Comparison of ENCODE assay signal across 26 cellular contexts in the genomic region with DNA sequence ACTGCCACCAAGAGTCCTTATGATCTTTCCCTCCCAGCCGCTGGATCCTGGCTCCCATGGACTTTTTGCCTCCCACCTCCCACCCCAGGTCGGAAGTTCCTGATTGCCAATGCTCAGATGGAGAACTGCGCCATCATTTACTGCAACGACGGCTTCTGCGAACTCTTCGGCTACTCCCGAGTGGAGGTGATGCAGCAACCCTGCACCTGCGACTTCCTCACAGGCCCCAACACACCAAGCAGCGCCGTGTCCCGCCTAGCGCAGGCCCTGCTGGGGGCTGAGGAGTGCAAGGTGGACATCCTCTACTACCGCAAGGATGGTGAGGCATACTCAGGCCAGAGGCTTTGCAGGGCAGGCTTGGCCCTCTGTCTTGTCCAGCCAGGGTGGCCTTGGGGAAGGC. TPM values are rescaled to one million over a fixed set of nuclear protein-coding genes. Genes with fewer than 3 reads are reported as not detected.
DNase-seq lines count a peak whose midpoint lies in the region; ATAC-seq and TF ChIP-seq lines count a peak whose summit lies in the region.
"Had no signal": no experiment of that assay in that cellular context is flagged by ENCODE, and none has a peak within 500 bp of the region (broad histone marks: within the 10 kb centered on the region; RNA-seq: fewer than 3 reads in every experiment).

No MANE protein-coding gene starts in this region.

- H3K27me3 Mint-ChIP-seq in natural killer cell treated with Interleukin-12 subunit alpha and Interleukin-12 subunit beta and Interleukin-15 and Interleukin-18, amount 100 ng/mL, for 72 hours = peaks cover 26 to 30% of the 10 kb centered on the region in 2 donors
- H3K27me3 Mint-ChIP-seq in natural killer cell (ENCODE audit: low read depth in 2 of 2) = peaks cover 20 to 30% of the 10 kb centered on the region in 2 donors
- H3K27me3 Mint-ChIP-seq in activated T-helper 17 cell treated with anti-CD3 and anti-CD28 coated beads, Interleukin-2, amount 50 U/mL, for 72 hours = peaks cover 20% of the 10 kb centered on the region

- no peaks in the 10 kb centered on the region for H3K9me3 Mint-ChIP-seq in natural killer cell treated with Interleukin-12 subunit alpha and Interleukin-12 subunit beta and Interleukin-15 and Interleukin-18, amount 100 ng/mL, for 72 hours
- no peaks in the 10 kb centered on the region for H3K9me3 Mint-ChIP-seq in natural killer cell
- no peaks in the 10 kb centered on the region for H3K9me3 Mint-ChIP-seq in activated T-helper 17 cell treated with anti-CD3 and anti-CD28 coated beads, Interleukin-2, amount 50 U/mL, for 72 hours
- H3K9me3 Mint-ChIP-seq: activated naive CD8-positive, alpha-beta T cell treated with anti-CD3 and anti-CD28 coated beads, Interleukin-2, amount 10 ng/mL, durations not matched to agents 7 days and 5 days; activated T-helper 2 cell treated with anti-CD3 and anti-CD28 coated beads, Interferon-gamma antibody, Interleukin-2, Interleukin-4, amounts not matched to agents 10 μg/mL and 5 μg/mL and 100 μg/mL, durations not matched to agents 14 hours and 24 hours and 36 hours had no signal

- no peak overlapping the region for H2BK5ac ChIP-seq in mesendoderm (ENCODE audit: low read length)

- H3K23ac ChIP-seq in mesendoderm (ENCODE audit: low read length) = no peak overlapping the region

- no peaks in the 10 kb centered on the region for H3K36me3 Mint-ChIP-seq in natural killer cell treated with Interleukin-12 subunit alpha and Interleukin-12 subunit beta and Interleukin-15 and Interleukin-18, amount 100 ng/mL, for 72 hours
- H3K36me3 Mint-ChIP-seq in natural killer cell = no peaks in the 10 kb centered on the region
- no peaks in the 10 kb centered on the region for H3K36me3 Mint-ChIP-seq in activated T-helper 17 cell treated with anti-CD3 and anti-CD28 coated beads, Interleukin-2, amount 50 U/mL, for 72 hours (ENCODE audit: low read depth)
- H3K36me3 Mint-ChIP-seq: activated naive CD8-positive, alpha-beta T cell treated with anti-CD3 and anti-CD28 coated beads, Interleukin-2, amount 10 ng/mL, durations not matched to agents 7 days and 5 days had no signal

- no peak overlapping the region for H3K27ac ChIP-seq in mesendoderm (ENCODE audit: low read depth, low read length)
- H3K27ac ChIP-seq: C4-2B, dorsolateral prefrontal cortex, GM23248, ovary, spleen, thoracic aorta had no signal

- H3K56ac ChIP-seq in mesendoderm (ENCODE audit: low read length) = peak overlapping the region; percentile 34

- intact Hi-C loops in natural killer cell (cut with micrococcal nuclease) (no loop called here), Right ventricle myocardium inferior (cut with DNase I) (no loop called here)

- ATAC-seq in natural killer cell treated with Interleukin-12 subunit alpha and Interleukin-12 subunit beta and Interleukin-15 and Interleukin-18, amount 100 ng/mL, for 72 hours = no peak
- no peak for ATAC-seq in natural killer cell
- no peak for ATAC-seq in activated T-helper 17 cell treated with anti-CD3 and anti-CD28 coated beads, Interleukin-2, amount 50 U/mL, for 72 hours (replicated peaks)
- ATAC-seq in HG03095 (IDR thresholded peaks at IDR 0.05; ENCODE audit: unreplicated experiment) = no peak
- ATAC-seq in Right ventricle myocardium inferior = no peak
- no peak for ATAC-seq in GM21786 (IDR thresholded peaks at IDR 0.05; ENCODE audit: unreplicated experiment)
- ATAC-seq: PC-3 had no signal

- H3K79me2 ChIP-seq in mesendoderm (ENCODE audit: control insufficient read depth, insufficient read depth, low read length) = no peaks in the 10 kb centered on the region

- peak overlapping the region; percentile 56 for H3K4me3 Mint-ChIP-seq in natural killer cell treated with Interleukin-12 subunit alpha and Interleukin-12 subunit beta and Interleukin-15 and Interleukin-18, amount 100 ng/mL, for 72 hours
- H3K4me3 Mint-ChIP-seq in natural killer cell = no peak overlapping the region
- peak overlapping the region; percentile 40 for H3K4me3 Mint-ChIP-seq in activated T-helper 17 cell treated with anti-CD3 and anti-CD28 coated beads, Interleukin-2, amount 50 U/mL, for 72 hours
- H3K4me3 Mint-ChIP-seq: activated naive CD8-positive, alpha-beta T cell treated with anti-CD3 and anti-CD28 coated beads, Interleukin-2, amount 10 ng/mL, durations not matched to agents 7 days and 5 days had no signal

- TF ChIP-seq CTCF in natural killer cell (IDR thresholded peaks at IDR 0.05) = no peak

- WGBS in mesendoderm (ENCODE audit: extremely low coverage, insufficient coverage, low lambda C conversion rate) = no CpG with 5 or more reads among the region's 14 CpGs

- no peaks in the 10 kb centered on the region for H3K79me1 ChIP-seq in mesendoderm (ENCODE audit: low read length)

- no peak overlapping the region for H3K9ac ChIP-seq in mesendoderm (ENCODE audit: low read length)
- H3K9ac ChIP-seq: GM23248 had no signal

- H4K5ac ChIP-seq in mesendoderm (ENCODE audit: low read length) = no peak overlapping the region

- H3K27ac Mint-ChIP-seq in natural killer cell treated with Interleukin-12 subunit alpha and Interleukin-12 subunit beta and Interleukin-15 and Interleukin-18, amount 100 ng/mL, for 72 hours = peak overlapping the region in 1 of 2 donors; percentile 14
- H3K27ac Mint-ChIP-seq in natural killer cell = no peak overlapping the region
- no peak overlapping the region for H3K27ac Mint-ChIP-seq in activated T-helper 17 cell treated with anti-CD3 and anti-CD28 coated beads, Interleukin-2, amount 50 U/mL, for 72 hours
- H3K27ac Mint-ChIP-seq: activated naive CD8-positive, alpha-beta T cell treated with anti-CD3 and anti-CD28 coated beads, Interleukin-2, amount 10 ng/mL, durations not matched to agents 7 days and 5 days; activated T-helper 2 cell treated with anti-CD3 and anti-CD28 coated beads, Interferon-gamma antibody, Interleukin-2, Interleukin-4, amounts not matched to agents 10 μg/mL and 5 μg/mL and 100 μg/mL, durations not matched to agents 14 hours and 24 hours and 36 hours had no signal

- H2AK5ac ChIP-seq in mesendoderm (ENCODE audit: low read length) = no peak overlapping the region

- H3K4me2 ChIP-seq in mesendoderm (ENCODE audit: low read length) = no peak overlapping the region

- no peak overlapping the region for H3K18ac ChIP-seq in mesendoderm (ENCODE audit: low read length)

- H2BK15ac ChIP-seq in mesendoderm (replicated peaks; ENCODE audit: low read depth) = no peak overlapping the region

- no peak for DNase-seq in natural killer cell treated with Interleukin-12 subunit alpha and Interleukin-12 subunit beta and Interleukin-15 and Interleukin-18, amount 100 ng/mL, for 72 hours (ENCODE audit: low spot score)
- DNase-seq in natural killer cell = no peak
- no peak for DNase-seq in mesendoderm
- no peak for DNase-seq in Right ventricle myocardium inferior (ENCODE audit: missing footprints)
- DNase-seq: activated CD4-positive, alpha-beta T cell treated with anti-CD3 and anti-CD28 coated beads for 48 hours; activated naive CD8-positive, alpha-beta T cell treated with anti-CD3 and anti-CD28 coated beads, Interleukin-2, amount 10 ng/mL, durations not matched to agents 7 days and 5 days; cerebellar nuclear complex; dorsolateral prefrontal cortex; GM23248; head of caudate nucleus; MV-4-11; NCI-H146; ovary; PC-3; SHP77; spleen; stimulated activated CD4-positive, alpha-beta T cell treated with anti-CD3 and anti-CD28 coated beads, Interleukin-2, amount 100 ng/mL, for 48 hours; stimulated activated naive CD4-positive, alpha-beta T cell had no signal

- H3K4me3 ChIP-seq in mesendoderm (ENCODE audit: low read length) = no peak overlapping the region
- H3K4me3 ChIP-seq: GM23248, ovary, thoracic aorta had no signal

- H3K27me3 ChIP-seq in mesendoderm (ENCODE audit: insufficient read depth, low read length, poor library complexity) = no peaks in the 10 kb centered on the region
- H3K27me3 ChIP-seq: ovary had no signal

- H3K4me1 Mint-ChIP-seq in natural killer cell treated with Interleukin-12 subunit alpha and Interleukin-12 subunit beta and Interleukin-15 and Interleukin-18, amount 100 ng/mL, for 72 hours (ENCODE audit: low read depth in 2 of 2) = peaks cover 7 to 8% of the 10 kb centered on the region in 2 donors
- peaks cover 0 to 11% of the 10 kb centered on the region in 2 donors for H3K4me1 Mint-ChIP-seq in natural killer cell
- peaks cover 7% of the 10 kb centered on the region for H3K4me1 Mint-ChIP-seq in activated T-helper 17 cell treated with anti-CD3 and anti-CD28 coated beads, Interleukin-2, amount 50 U/mL, for 72 hours

- H3K36me3 ChIP-seq in mesendoderm (ENCODE audit: control insufficient read depth, insufficient read depth, low read length) = no peaks in the 10 kb centered on the region
- H3K36me3 ChIP-seq: ovary, spleen, thoracic aorta had no signal

- H4K8ac ChIP-seq in mesendoderm (ENCODE audit: low read depth, low read length) = no peak overlapping the region

- peaks cover 4% of the 10 kb centered on the region for H3K4me1 ChIP-seq in mesendoderm (ENCODE audit: control insufficient read depth, low read depth, low read length)

- no peak overlapping the region for H2BK120ac ChIP-seq in mesendoderm (ENCODE audit: low read depth, low read length)

- H3K4ac ChIP-seq in mesendoderm (ENCODE audit: low read depth, low read length) = no peak overlapping the region

RNA-seq across cellular contexts. Expression of gene KCNH6, which starts 0.9 kb away (rescaled TPM):
- not detected for total RNA-seq in natural killer cell treated with Interleukin-12 subunit alpha and Interleukin-12 subunit beta and Interleukin-15 and Interleukin-18, amount 100 ng/mL, for 72 hours
- not detected for total RNA-seq in natural killer cell
- total RNA-seq in activated T-helper 17 cell treated with anti-CD3 and anti-CD28 coated beads, Interleukin-2, amount 50 U/mL, for 72 hours = under 1 TPM in 1 of 2 donors, not detected in 1; 0.05 TPM
- 0.42 TPM for polyA plus RNA-seq in mesendoderm (2013, experiment 1 of 2)
- polyA plus RNA-seq in mesendoderm (2013, experiment 2 of 2) = 0.34 TPM
- total RNA-seq in Right ventricle myocardium inferior = not detected
- total RNA-seq: activated naive CD8-positive, alpha-beta T cell treated with anti-CD3 and anti-CD28 coated beads, Interleukin-2, amount 10 ng/mL, durations not matched to agents 7 days and 5 days; activated T-helper 2 cell treated with anti-CD3 and anti-CD28 coated beads, Interferon-gamma antibody, Interleukin-2, Interleukin-4, amounts not matched to agents 10 μg/mL and 5 μg/mL and 100 μg/mL, durations not matched to agents 14 hours and 24 hours and 36 hours; GM23248; myocyte; NCI-H460; PC-3; spleen; thoracic aorta had no signal
- polyA plus RNA-seq: GM23248, ovary, spleen had no signal

RNA-seq across cellular contexts. Expression of gene DCAF7, which starts 26.2 kb away (rescaled TPM):
- 100 to 1,000 TPM; 100 to 107 TPM for total RNA-seq in natural killer cell treated with Interleukin-12 subunit alpha and Interleukin-12 subunit beta and Interleukin-15 and Interleukin-18, amount 100 ng/mL, for 72 hours
- total RNA-seq in natural killer cell (10 to 100 TPM; 55.5 to 83.5 (median 72.2) TPM), Right ventricle myocardium inferior (36.8 TPM)
- total RNA-seq in activated T-helper 17 cell treated with anti-CD3 and anti-CD28 coated beads, Interleukin-2, amount 50 U/mL, for 72 hours = 100 to 1,000 TPM; 108 to 115 TPM
- 39.7 TPM for polyA plus RNA-seq in mesendoderm (2013, experiment 1 of 2)
- 39.6 TPM for polyA plus RNA-seq in mesendoderm (2013, experiment 2 of 2)

RNA-seq across cellular contexts. Expression of gene ACE, which starts 47.2 kb away (rescaled TPM):
- total RNA-seq in natural killer cell treated with Interleukin-12 subunit alpha and Interleukin-12 subunit beta and Interleukin-15 and Interleukin-18, amount 100 ng/mL, for 72 hours = not detected
- total RNA-seq in natural killer cell (1 to 10 TPM in 2 of 3 donors, under 1 TPM in 1; 0.86 to 1.2 (median 1.0) TPM), Right ventricle myocardium inferior (4.8 TPM)
- total RNA-seq in activated T-helper 17 cell treated with anti-CD3 and anti-CD28 coated beads, Interleukin-2, amount 50 U/mL, for 72 hours = 1 to 10 TPM in 1 of 2 donors, under 1 TPM in 1; 0.61 to 1.4 TPM
- 1.1 TPM for polyA plus RNA-seq in mesendoderm (2013, experiment 1 of 2)
- polyA plus RNA-seq in mesendoderm (2013, experiment 2 of 2) = 1.2 TPM
- total RNA-seq: activated T-helper 2 cell treated with anti-CD3 and anti-CD28 coated beads, Interferon-gamma antibody, Interleukin-2, Interleukin-4, amounts not matched to agents 10 μg/mL and 5 μg/mL and 100 μg/mL, durations not matched to agents 14 hours and 24 hours and 36 hours had no signal
